Comparison of ENCODE assay signal across 13 cellular contexts in genomic region chr10:70432561-70433263, GRCh38. TPM values are rescaled to one million over a fixed set of nuclear protein-coding genes. Genes with fewer than 3 reads are reported as not detected.
DNase-seq lines count a peak whose midpoint lies in the region; ATAC-seq and TF ChIP-seq lines count a peak whose summit lies in the region.
"Had no signal": no experiment of that assay in that cellular context is flagged by ENCODE, and none has a peak within 500 bp of the region (broad histone marks: within the 10 kb centered on the region; RNA-seq: fewer than 3 reads in every experiment).

No MANE protein-coding gene starts in this region.

- H3K27me3 Mint-ChIP-seq in activated CD8-positive, alpha-beta T cell treated with anti-CD3 and anti-CD28 coated beads, Interleukin-2, amount 10 ng/mL, durations not matched to agents 7 days and 5 days (ENCODE audit: low read depth), result peaks cover 8% of the 10 kb centered on the region
- H3K27me3 Mint-ChIP-seq in activated CD8-positive, alpha-beta T cell treated with anti-CD3 and anti-CD28 coated beads for 36 hours, result no peaks in the 10 kb centered on the region
- peaks cover 11% of the 10 kb centered on the region for H3K27me3 Mint-ChIP-seq in Calu3 (ENCODE audit: unreplicated experiment)

- POLR2A ChIA-PET in activated CD8-positive, alpha-beta T cell treated with anti-CD3 and anti-CD28 coated beads, Interleukin-2, amount 10 ng/mL, durations not matched to agents 7 days and 5 days (lab: Charles Lee), result interaction anchor here (0.6 to 0.9 kb wide), 3 partner anchors 11 to 1470 kb away, joined by 3 read pairs; no protein-coding TSS in a partner anchor
- POLR2A ChIA-PET in activated CD8-positive, alpha-beta T cell treated with anti-CD3 and anti-CD28 coated beads for 36 hours (lab: Charles Lee), result no interaction called here

- H3K27ac ChIP-seq in coronary artery (peak overlapping the region; percentile 77 to 93), rectal smooth muscle tissue (ENCODE audit: low read depth, low read length) (peak overlapping the region; percentile 80)

- peaks cover 22% of the 10 kb centered on the region for H3K4me1 Mint-ChIP-seq in activated CD8-positive, alpha-beta T cell treated with anti-CD3 and anti-CD28 coated beads, Interleukin-2, amount 10 ng/mL, durations not matched to agents 7 days and 5 days (ENCODE audit: low read depth)
- H3K4me1 Mint-ChIP-seq in activated CD8-positive, alpha-beta T cell treated with anti-CD3 and anti-CD28 coated beads for 36 hours (ENCODE audit: low read depth), result peaks cover 9% of the 10 kb centered on the region
- H3K4me1 Mint-ChIP-seq in Calu3 (ENCODE audit: low read depth, unreplicated experiment), result no peaks in the 10 kb centered on the region

- peaks cover 11% of the 10 kb centered on the region for H3K36me3 Mint-ChIP-seq in activated CD8-positive, alpha-beta T cell treated with anti-CD3 and anti-CD28 coated beads, Interleukin-2, amount 10 ng/mL, durations not matched to agents 7 days and 5 days (ENCODE audit: low read depth)
- H3K36me3 Mint-ChIP-seq in activated CD8-positive, alpha-beta T cell treated with anti-CD3 and anti-CD28 coated beads for 36 hours (ENCODE audit: low read depth), result peaks cover 2% of the 10 kb centered on the region
- peaks cover under 1% of the 10 kb centered on the region for H3K36me3 Mint-ChIP-seq in Calu3 (ENCODE audit: insufficient read depth, unreplicated experiment)

- TSS peak; percentile 6 for BruUV-seq in Calu3 (replicated peaks; lab: Mats Ljungman, UMichigan)

- peaks cover 21% of the 10 kb centered on the region for H3K4me1 ChIP-seq in rectal smooth muscle tissue (ENCODE audit: control insufficient read depth, insufficient read depth, low read length)

- no peaks in the 10 kb centered on the region for H3K9me3 Mint-ChIP-seq in activated CD8-positive, alpha-beta T cell treated with anti-CD3 and anti-CD28 coated beads, Interleukin-2, amount 10 ng/mL, durations not matched to agents 7 days and 5 days (ENCODE audit: insufficient read depth)
- H3K9me3 Mint-ChIP-seq in activated CD8-positive, alpha-beta T cell treated with anti-CD3 and anti-CD28 coated beads for 36 hours, result no peaks in the 10 kb centered on the region
- no peaks in the 10 kb centered on the region for H3K9me3 Mint-ChIP-seq in Calu3 (ENCODE audit: low read depth, unreplicated experiment)

- peak overlapping the region; percentile 44 for H3K4me3 Mint-ChIP-seq in activated CD8-positive, alpha-beta T cell treated with anti-CD3 and anti-CD28 coated beads, Interleukin-2, amount 10 ng/mL, durations not matched to agents 7 days and 5 days
- no peak overlapping the region for H3K4me3 Mint-ChIP-seq in activated CD8-positive, alpha-beta T cell treated with anti-CD3 and anti-CD28 coated beads for 36 hours
- H3K4me3 Mint-ChIP-seq in Calu3 (ENCODE audit: low read depth, unreplicated experiment), result no peak overlapping the region

- TF ChIP-seq CTCF in activated CD8-positive, alpha-beta T cell treated with anti-CD3 and anti-CD28 coated beads for 36 hours (IDR thresholded peaks at IDR 0.05), result no peak
- TF ChIP-seq CTCF in Calu3 (IDR thresholded peaks at IDR 0.05; ENCODE audit: unreplicated experiment) (no peak), coronary artery (IDR thresholded peaks at IDR 0.05) (no peak)

- peak overlapping the region; percentile 63 for H3K27ac Mint-ChIP-seq in activated CD8-positive, alpha-beta T cell treated with anti-CD3 and anti-CD28 coated beads, Interleukin-2, amount 10 ng/mL, durations not matched to agents 7 days and 5 days
- no peak overlapping the region for H3K27ac Mint-ChIP-seq in activated CD8-positive, alpha-beta T cell treated with anti-CD3 and anti-CD28 coated beads for 36 hours
- no peak overlapping the region for H3K27ac Mint-ChIP-seq in Calu3 (ENCODE audit: unreplicated experiment)

- no peaks in the 10 kb centered on the region for H3K27me3 ChIP-seq in rectal smooth muscle tissue (ENCODE audit: control insufficient read depth, insufficient read depth, low read length)

- peaks cover 8% of the 10 kb centered on the region for H3K36me3 ChIP-seq in rectal smooth muscle tissue (ENCODE audit: control insufficient read depth, insufficient read depth, low read length)

- H3K9ac ChIP-seq in rectal smooth muscle tissue (ENCODE audit: low read length), result no peak overlapping the region

- H3K4me3 ChIP-seq in coronary artery, result no peak overlapping the region
- no peak overlapping the region for H3K4me3 ChIP-seq in rectal smooth muscle tissue (ENCODE audit: low read length)

- DNase-seq in activated CD8-positive, alpha-beta T cell treated with anti-CD3 and anti-CD28 coated beads, Interleukin-2, amount 10 ng/mL, durations not matched to agents 7 days and 5 days, result no peak
- no peak for DNase-seq in activated CD8-positive, alpha-beta T cell treated with anti-CD3 and anti-CD28 coated beads for 36 hours
- no peak for DNase-seq in Calu3
- DNase-seq in coronary artery (ENCODE audit: low spot score), result no peak
- no peak for DNase-seq in hypothalamus (lab: John Stamatoyannopoulos, UW)
- DNase-seq: NCI-H1930, SW 1271 had no signal

- CTCF ChIA-PET in activated CD8-positive, alpha-beta T cell treated with anti-CD3 and anti-CD28 coated beads, Interleukin-2, amount 10 ng/mL, durations not matched to agents 7 days and 5 days (lab: Charles Lee), result interaction anchor here (1.2 to 2.5 kb wide), 6 partner anchors 14 to 69 kb away, joined by 3 to 11 read pairs (median 4); no protein-coding TSS in a partner anchor
- CTCF ChIA-PET in activated CD8-positive, alpha-beta T cell treated with anti-CD3 and anti-CD28 coated beads for 36 hours (lab: Charles Lee), result interaction anchor here (1.2 to 1.4 kb wide), 2 partner anchors 69 to 852 kb away, joined by 3 read pairs; no protein-coding TSS in a partner anchor
- CTCF ChIA-PET in Calu3 (lab: Charles Lee), result interaction anchor here (1.6 kb wide), 1 partner anchor 10 kb away, joined by 5 read pairs; the partner anchor contains the start of gene NODAL

- intact Hi-C loops in activated CD8-positive, alpha-beta T cell treated with anti-CD3 and anti-CD28 coated beads for 36 hours (cut with micrococcal nuclease), result no loop called here
- intact Hi-C loops in Calu3 (cut with micrococcal nuclease; ENCODE audit: unreplicated experiment), result no loop called here

- ATAC-seq in activated CD8-positive, alpha-beta T cell treated with anti-CD3 and anti-CD28 coated beads, Interleukin-2, amount 10 ng/mL, durations not matched to agents 7 days and 5 days, result no peak
- ATAC-seq in activated CD8-positive, alpha-beta T cell treated with anti-CD3 and anti-CD28 coated beads for 36 hours, result no peak
- ATAC-seq in GM21529 (IDR thresholded peaks at IDR 0.05; ENCODE audit: unreplicated experiment) (no peak), GM21515 (IDR thresholded peaks at IDR 0.05; ENCODE audit: unreplicated experiment) (no peak)

RNA-seq across cellular contexts. Expression of gene NODAL, which starts 8.8 kb away (rescaled TPM):
- not detected for total RNA-seq in activated CD8-positive, alpha-beta T cell treated with anti-CD3 and anti-CD28 coated beads, Interleukin-2, amount 10 ng/mL, durations not matched to agents 7 days and 5 days
- not detected for total RNA-seq in activated CD8-positive, alpha-beta T cell treated with anti-CD3 and anti-CD28 coated beads for 36 hours
- not detected in 2 replicates for total RNA-seq in Calu3 (2022)
- total RNA-seq: A673, HT1080, pulmonary artery endothelial cell had no signal

RNA-seq across cellular contexts. Expression of gene EIF4EBP2, which starts 28.8 kb away (rescaled TPM):
- 10 to 100 TPM; 58.7 to 60.8 TPM for total RNA-seq in activated CD8-positive, alpha-beta T cell treated with anti-CD3 and anti-CD28 coated beads, Interleukin-2, amount 10 ng/mL, durations not matched to agents 7 days and 5 days
- total RNA-seq in activated CD8-positive, alpha-beta T cell treated with anti-CD3 and anti-CD28 coated beads for 36 hours, result 10 to 100 TPM; 23.5 to 24.0 TPM
- 53.1 and 54.7 TPM in 2 replicates for total RNA-seq in Calu3 (2022)

RNA-seq across cellular contexts. Expression of gene PALD1, which starts 45.9 kb away (rescaled TPM):
- total RNA-seq in activated CD8-positive, alpha-beta T cell treated with anti-CD3 and anti-CD28 coated beads, Interleukin-2, amount 10 ng/mL, durations not matched to agents 7 days and 5 days, result 1 to 10 TPM; 6.2 to 6.5 TPM
- 1 to 10 TPM; 6.6 to 6.8 TPM for total RNA-seq in activated CD8-positive, alpha-beta T cell treated with anti-CD3 and anti-CD28 coated beads for 36 hours
- 0.38 and 1.5 TPM in 2 replicates for total RNA-seq in Calu3 (2022)

RNA-seq across cellular contexts. Expression of gene LRRC20, which starts 50.3 kb away (rescaled TPM):
- 10 to 100 TPM; 19.5 to 21.4 TPM for total RNA-seq in activated CD8-positive, alpha-beta T cell treated with anti-CD3 and anti-CD28 coated beads, Interleukin-2, amount 10 ng/mL, durations not matched to agents 7 days and 5 days
- total RNA-seq in activated CD8-positive, alpha-beta T cell treated with anti-CD3 and anti-CD28 coated beads for 36 hours, result 10 to 100 TPM; 10.6 to 14.0 TPM
- total RNA-seq in Calu3 (2022), result 34.4 and 37.1 TPM in 2 replicates
